8 cellular contexts compared by ENCODE assay signal in genomic region chr2:88055436-88056128, GRCh38. TPM values are rescaled to one million over a fixed set of nuclear protein-coding genes. Genes with fewer than 3 reads are reported as not detected.
DNase-seq lines count a peak whose midpoint lies in the region; ATAC-seq and TF ChIP-seq lines count a peak whose summit lies in the region.

TSS of gene KRCC1 (minus strand) at chr2:88055783. CDS start at chr2:88028563, 27,220 bp downstream.

- H3K4me3 ChIP-seq in OCI-LY1 (ENCODE audit: low read depth, low read length, poor library complexity, severe bottlenecking), result peak within 1 kb of the TSS; percentile 89

- peak within 1 kb of the TSS; percentile 91 for H3K9ac ChIP-seq in OCI-LY1 (ENCODE audit: low read length)

- no peaks in the 10 kb centered on the region for H3K9me3 ChIP-seq in OCI-LY1 (ENCODE audit: low read length)

- H3K79me2 ChIP-seq in OCI-LY1 (ENCODE audit: insufficient read depth, low read length), result peaks cover 24% of the 10 kb centered on the region

- H3K4me3 Mint-ChIP-seq in endothelial cell (ENCODE audit: unreplicated experiment), result peak within 1 kb of the TSS; percentile 99
- H3K4me3 Mint-ChIP-seq in mesothelial cell of epicardium, result peak within 1 kb of the TSS; percentile 89

- H4K20me1 ChIP-seq in OCI-LY1 (ENCODE audit: insufficient read depth, low read length), result no peaks in the 10 kb centered on the region

- peak; percentile 98 for DNase-seq in DMS 273 (lab: John Stamatoyannopoulos, UW; ENCODE audit: unreplicated experiment)
- peak; percentile 94 for DNase-seq in HuH-7 (ENCODE audit: low spot score)
- peak; percentile 92 for DNase-seq in activated CD8-positive, alpha-beta memory T cell treated with anti-CD3 and anti-CD28 coated beads, Interleukin-2, amount 50 U/mL, for 4 hours
- DNase-seq in endothelial cell (ENCODE audit: low spot score), result peak; percentile 85
- peak; percentile 89 to 96 for DNase-seq in mesothelial cell of epicardium (ENCODE audit: low spot score in 2 of 2, unreplicated experiment in 2 of 2)
- peak; percentile 88 to 90 for DNase-seq in stimulated activated CD8-positive, alpha-beta memory T cell treated with anti-CD3 and anti-CD28 coated beads, Interleukin-15, amount 100 ng/mL, for 4 hours (ENCODE audit: low read depth in 2 of 2)

- H3K27me3 Mint-ChIP-seq in endothelial cell (ENCODE audit: unreplicated experiment) (peaks cover 12% of the 10 kb centered on the region), mesothelial cell of epicardium (ENCODE audit: low read depth) (no peaks in the 10 kb centered on the region)

- H3K4me1 Mint-ChIP-seq in endothelial cell (ENCODE audit: unreplicated experiment) (peaks cover 30% of the 10 kb centered on the region), mesothelial cell of epicardium (peaks cover 44% of the 10 kb centered on the region)

- H3F3A ChIP-seq in OCI-LY1 (ENCODE audit: insufficient read depth, low read length), result no peaks in the 10 kb centered on the region

- TF ChIP-seq CTCF in OCI-LY1 (IDR thresholded peaks at IDR 0.05; ENCODE audit: low read length) (no peak), endothelial cell (IDR thresholded peaks at IDR 0.05; ENCODE audit: unreplicated experiment) (no peak), mesothelial cell of epicardium (IDR thresholded peaks at IDR 0.05; ENCODE audit: unreplicated experiment) (no peak)

- peaks cover 27% of the 10 kb centered on the region for H3K36me3 ChIP-seq in OCI-LY1 (ENCODE audit: insufficient read depth, low read length)

- no peaks in the 10 kb centered on the region for H3K27me3 ChIP-seq in OCI-LY1 (ENCODE audit: insufficient read depth, low read length)

- H3K36me3 Mint-ChIP-seq in endothelial cell (ENCODE audit: low read depth, unreplicated experiment) (peaks cover 6% of the 10 kb centered on the region), mesothelial cell of epicardium (no peaks in the 10 kb centered on the region)

- peak within 1 kb of the TSS; percentile 71 for H2AFZ ChIP-seq in OCI-LY1 (ENCODE audit: low read length)

- H3K9me3 Mint-ChIP-seq in endothelial cell (ENCODE audit: unreplicated experiment) (no peaks in the 10 kb centered on the region), mesothelial cell of epicardium (no peaks in the 10 kb centered on the region)

- H3K27ac ChIP-seq in OCI-LY1 (ENCODE audit: low read depth, low read length, poor library complexity, severe bottlenecking), result peak within 1 kb of the TSS; percentile 66

- peak within 1 kb of the TSS; percentile 100 for H3K27ac Mint-ChIP-seq in endothelial cell (ENCODE audit: unreplicated experiment)
- H3K27ac Mint-ChIP-seq in mesothelial cell of epicardium, result peak within 1 kb of the TSS; percentile 98

- peaks cover 28% of the 10 kb centered on the region for H3K4me1 ChIP-seq in OCI-LY1 (ENCODE audit: insufficient read depth, low read length, severe bottlenecking)

- peak within 1 kb of the TSS; percentile 85 for H3K4me2 ChIP-seq in OCI-LY1 (ENCODE audit: low read length)

- ATAC-seq in GM21526 (IDR thresholded peaks at IDR 0.05; ENCODE audit: low FRiP score, unreplicated experiment), result peak; percentile 96

- no peaks in the 10 kb centered on the region for H3K9me2 ChIP-seq in OCI-LY1 (ENCODE audit: low read depth, low read length)

RNA-seq across cellular contexts. Expression of gene KRCC1, which starts in this region (rescaled TPM):
- total RNA-seq in endothelial cell (ENCODE audit: unreplicated experiment), result 18.0 TPM
- 17.0 to 20.7 TPM (median 19.6 TPM) in 3 replicates for total RNA-seq in mesothelial cell of epicardium

Comparison
In these comparisons a context has a peak if more than half of its experiments do, and no peak if none do; other contexts are left out.
1. Peak in every context shown above with its lines: DNase-seq, ATAC-seq, H3K4me3 ChIP-seq and H3K27ac ChIP-seq.